In the genomic region with DNA sequence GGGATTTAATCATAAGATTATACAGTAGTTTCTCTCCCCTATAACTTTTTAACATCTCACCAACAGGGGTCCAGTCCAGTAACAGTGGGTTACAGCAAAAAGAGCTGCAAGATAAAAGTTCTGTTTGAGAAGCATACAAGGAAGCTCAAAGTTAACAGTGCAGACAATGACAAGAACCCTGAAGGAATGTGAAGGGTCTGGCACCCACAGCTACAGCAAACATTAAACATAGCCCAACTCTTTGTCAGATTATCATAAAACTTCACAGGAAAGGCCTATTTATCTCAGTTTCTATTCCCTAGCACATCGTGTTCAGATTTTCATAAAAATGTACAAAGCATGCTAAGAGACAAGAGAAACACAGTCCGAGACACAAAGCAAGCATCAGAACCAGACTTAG, we compare ENCODE assay signal across 2 cellular contexts.
TF ChIP-seq lines count a peak whose summit lies in the region.

No MANE protein-coding gene starts in this region.

TF ChIP-seq in GM23338, 12 proteins besides CTCF, POLR2A, EP300 and RAD21 (continued from another document):
- TF ChIP-seq, protein P1, sequence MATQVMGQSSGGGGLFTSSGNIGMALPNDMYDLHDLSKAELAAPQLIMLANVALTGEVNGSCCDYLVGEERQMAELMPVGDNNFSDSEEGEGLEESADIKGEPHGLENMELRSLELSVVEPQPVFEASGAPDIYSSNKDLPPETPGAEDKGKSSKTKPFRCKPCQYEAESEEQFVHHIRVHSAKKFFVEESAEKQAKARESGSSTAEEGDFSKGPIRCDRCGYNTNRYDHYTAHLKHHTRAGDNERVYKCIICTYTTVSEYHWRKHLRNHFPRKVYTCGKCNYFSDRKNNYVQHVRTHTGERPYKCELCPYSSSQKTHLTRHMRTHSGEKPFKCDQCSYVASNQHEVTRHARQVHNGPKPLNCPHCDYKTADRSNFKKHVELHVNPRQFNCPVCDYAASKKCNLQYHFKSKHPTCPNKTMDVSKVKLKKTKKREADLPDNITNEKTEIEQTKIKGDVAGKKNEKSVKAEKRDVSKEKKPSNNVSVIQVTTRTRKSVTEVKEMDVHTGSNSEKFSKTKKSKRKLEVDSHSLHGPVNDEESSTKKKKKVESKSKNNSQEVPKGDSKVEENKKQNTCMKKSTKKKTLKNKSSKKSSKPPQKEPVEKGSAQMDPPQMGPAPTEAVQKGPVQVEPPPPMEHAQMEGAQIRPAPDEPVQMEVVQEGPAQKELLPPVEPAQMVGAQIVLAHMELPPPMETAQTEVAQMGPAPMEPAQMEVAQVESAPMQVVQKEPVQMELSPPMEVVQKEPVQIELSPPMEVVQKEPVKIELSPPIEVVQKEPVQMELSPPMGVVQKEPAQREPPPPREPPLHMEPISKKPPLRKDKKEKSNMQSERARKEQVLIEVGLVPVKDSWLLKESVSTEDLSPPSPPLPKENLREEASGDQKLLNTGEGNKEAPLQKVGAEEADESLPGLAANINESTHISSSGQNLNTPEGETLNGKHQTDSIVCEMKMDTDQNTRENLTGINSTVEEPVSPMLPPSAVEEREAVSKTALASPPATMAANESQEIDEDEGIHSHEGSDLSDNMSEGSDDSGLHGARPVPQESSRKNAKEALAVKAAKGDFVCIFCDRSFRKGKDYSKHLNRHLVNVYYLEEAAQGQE (IDR thresholded peaks at IDR 0.05; ENCODE audit: unreplicated experiment): no peak
- no peak for TF ChIP-seq EZH2 (IDR thresholded peaks at IDR 0.05; ENCODE audit: low read depth, unreplicated experiment)
- TF ChIP-seq, protein P2, sequence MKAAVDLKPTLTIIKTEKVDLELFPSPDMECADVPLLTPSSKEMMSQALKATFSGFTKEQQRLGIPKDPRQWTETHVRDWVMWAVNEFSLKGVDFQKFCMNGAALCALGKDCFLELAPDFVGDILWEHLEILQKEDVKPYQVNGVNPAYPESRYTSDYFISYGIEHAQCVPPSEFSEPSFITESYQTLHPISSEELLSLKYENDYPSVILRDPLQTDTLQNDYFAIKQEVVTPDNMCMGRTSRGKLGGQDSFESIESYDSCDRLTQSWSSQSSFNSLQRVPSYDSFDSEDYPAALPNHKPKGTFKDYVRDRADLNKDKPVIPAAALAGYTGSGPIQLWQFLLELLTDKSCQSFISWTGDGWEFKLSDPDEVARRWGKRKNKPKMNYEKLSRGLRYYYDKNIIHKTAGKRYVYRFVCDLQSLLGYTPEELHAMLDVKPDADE (IDR thresholded peaks at IDR 0.05): no peak
- no peak for TF ChIP-seq STAT1 (IDR thresholded peaks at IDR 0.05; ENCODE audit: unreplicated experiment)
- no peak for TF ChIP-seq POLR2AphosphoS5 (IDR thresholded peaks at IDR 0.05; ENCODE audit: low read depth)
- no peak for TF ChIP-seq ZNF114 (CRISPR knock-in tag; IDR thresholded peaks at IDR 0.05)
- TF ChIP-seq JUNB (IDR thresholded peaks at IDR 0.05; ENCODE audit: unreplicated experiment): no peak
- TF ChIP-seq ZNF462 (CRISPR knock-in tag; IDR thresholded peaks at IDR 0.05): no peak
- TF ChIP-seq NANOG (IDR thresholded peaks at IDR 0.05; ENCODE audit: borderline replicate concordance): no peak

TF ChIP-seq in WTC11, 78 proteins besides CTCF, POLR2A, EP300 and RAD21 (continued from another document):
- TF ChIP-seq, protein P3, sequence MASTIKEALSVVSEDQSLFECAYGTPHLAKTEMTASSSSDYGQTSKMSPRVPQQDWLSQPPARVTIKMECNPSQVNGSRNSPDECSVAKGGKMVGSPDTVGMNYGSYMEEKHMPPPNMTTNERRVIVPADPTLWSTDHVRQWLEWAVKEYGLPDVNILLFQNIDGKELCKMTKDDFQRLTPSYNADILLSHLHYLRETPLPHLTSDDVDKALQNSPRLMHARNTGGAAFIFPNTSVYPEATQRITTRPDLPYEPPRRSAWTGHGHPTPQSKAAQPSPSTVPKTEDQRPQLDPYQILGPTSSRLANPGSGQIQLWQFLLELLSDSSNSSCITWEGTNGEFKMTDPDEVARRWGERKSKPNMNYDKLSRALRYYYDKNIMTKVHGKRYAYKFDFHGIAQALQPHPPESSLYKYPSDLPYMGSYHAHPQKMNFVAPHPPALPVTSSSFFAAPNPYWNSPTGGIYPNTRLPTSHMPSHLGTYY (CRISPR knock-in tag; IDR thresholded peaks at IDR 0.05): no peak
- TF ChIP-seq ZNF423 (CRISPR knock-in tag; IDR thresholded peaks at IDR 0.05): no peak
- TF ChIP-seq, protein P4, sequence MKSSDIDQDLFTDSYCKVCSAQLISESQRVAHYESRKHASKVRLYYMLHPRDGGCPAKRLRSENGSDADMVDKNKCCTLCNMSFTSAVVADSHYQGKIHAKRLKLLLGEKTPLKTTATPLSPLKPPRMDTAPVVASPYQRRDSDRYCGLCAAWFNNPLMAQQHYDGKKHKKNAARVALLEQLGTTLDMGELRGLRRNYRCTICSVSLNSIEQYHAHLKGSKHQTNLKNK (CRISPR knock-in tag; IDR thresholded peaks at IDR 0.05): no peak
- TF ChIP-seq EMX1 (CRISPR knock-in tag; IDR thresholded peaks at IDR 0.05): no peak
- TF ChIP-seq ZNF671 (CRISPR knock-in tag; IDR thresholded peaks at IDR 0.05): no peak
- no peak for TF ChIP-seq SOX15 (CRISPR knock-in tag; IDR thresholded peaks at IDR 0.05)
- TF ChIP-seq, protein P5, sequence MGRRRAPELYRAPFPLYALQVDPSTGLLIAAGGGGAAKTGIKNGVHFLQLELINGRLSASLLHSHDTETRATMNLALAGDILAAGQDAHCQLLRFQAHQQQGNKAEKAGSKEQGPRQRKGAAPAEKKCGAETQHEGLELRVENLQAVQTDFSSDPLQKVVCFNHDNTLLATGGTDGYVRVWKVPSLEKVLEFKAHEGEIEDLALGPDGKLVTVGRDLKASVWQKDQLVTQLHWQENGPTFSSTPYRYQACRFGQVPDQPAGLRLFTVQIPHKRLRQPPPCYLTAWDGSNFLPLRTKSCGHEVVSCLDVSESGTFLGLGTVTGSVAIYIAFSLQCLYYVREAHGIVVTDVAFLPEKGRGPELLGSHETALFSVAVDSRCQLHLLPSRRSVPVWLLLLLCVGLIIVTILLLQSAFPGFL (CRISPR knock-in tag; IDR thresholded peaks at IDR 0.05; ENCODE audit: borderline replicate concordance): no peak
TF ChIP-seq in WTC11: peak in this region for 0.
